In the genomic region with DNA sequence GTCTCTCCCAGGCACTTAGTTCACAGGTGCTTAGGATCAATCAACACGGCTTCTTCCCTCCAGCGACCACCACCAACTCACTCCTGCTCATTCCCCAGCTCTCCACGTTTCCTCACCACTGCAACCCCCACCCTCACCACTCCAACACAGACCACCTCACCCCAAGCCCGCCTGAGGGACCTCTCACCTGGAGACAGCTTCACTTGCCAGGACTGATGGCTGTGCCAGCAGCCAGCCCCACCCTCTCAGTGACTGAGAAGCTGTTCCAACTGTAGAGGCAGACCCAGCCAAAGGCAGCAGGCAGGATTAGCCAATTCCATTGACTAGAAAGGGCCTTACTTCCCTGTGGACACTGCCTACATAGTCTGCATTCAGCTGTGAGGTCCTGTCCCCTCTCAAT, we compare ENCODE assay signal across 13 cellular contexts. TPM values are rescaled to one million over a fixed set of nuclear protein-coding genes. Genes with fewer than 3 reads are reported as not detected.
DNase-seq lines count a peak whose midpoint lies in the region; ATAC-seq and TF ChIP-seq lines count a peak whose summit lies in the region.
"Had no signal": no experiment of that assay in that cellular context is flagged by ENCODE, and none has a peak within 500 bp of the region (broad histone marks: within the 10 kb centered on the region; RNA-seq: fewer than 3 reads in every experiment).

No MANE protein-coding gene starts in this region.

- H3K4me3 Mint-ChIP-seq in neural progenitor cell: no peak overlapping the region

- H4K20me1 ChIP-seq in BLaER1 treated with 17β-estradiol and CSF1 and Interleukin-3, amounts not matched to agents 10 nM and 100 nM: peaks cover 42 to 72% (median 58%) of the 10 kb centered on the region in 11 experiments
- no peaks in the 10 kb centered on the region for H4K20me1 ChIP-seq in neural progenitor cell (ENCODE audit: low read depth)
- peaks cover 36% of the 10 kb centered on the region for H4K20me1 ChIP-seq in osteoblast (ENCODE audit: insufficient read depth, low read length)

- H3K4me3 ChIP-seq in BLaER1 treated with 17β-estradiol and CSF1 and Interleukin-3, amounts not matched to agents 10 nM and 100 nM: no peak overlapping the region
- H3K4me3 ChIP-seq in HL-60 (replicated peaks; ENCODE audit: insufficient read depth, low read length) (no peak overlapping the region), body of pancreas (no peak overlapping the region), neural progenitor cell (no peak overlapping the region), osteoblast (ENCODE audit: insufficient read depth, low read length) (no peak overlapping the region)

- peaks cover 21% of the 10 kb centered on the region for H3F3A ChIP-seq in neural progenitor cell (ENCODE audit: low read depth)

- H3K36me3 ChIP-seq in BLaER1 treated with 17β-estradiol and CSF1 and Interleukin-3, amounts not matched to agents 10 nM and 100 nM: peaks cover 44 to 73% (median 56%) of the 10 kb centered on the region in 11 experiments
- H3K36me3 ChIP-seq in body of pancreas (replicated peaks in 1 of 2; ENCODE audit: insufficient read depth in 1 of 2, low read depth in 2 of 2) (peaks cover 4 to 18% of the 10 kb centered on the region in 2 donors), neural progenitor cell (no peaks in the 10 kb centered on the region), osteoblast (ENCODE audit: insufficient read depth, low read length) (peaks cover 30% of the 10 kb centered on the region)

- intact Hi-C loops in body of pancreas (cut with DNase I): no loop called here

- H3K27ac ChIP-seq in BLaER1 treated with 17β-estradiol and CSF1 and Interleukin-3, amounts not matched to agents 10 nM and 100 nM: peak overlapping the region in 8 of 11 experiments; percentile 12 to 62 (median 28); a peak in 12 of 22 replicates
- H3K27ac ChIP-seq in HL-60 (replicated peaks) (peak overlapping the region; percentile 44), body of pancreas (peak overlapping the region; percentile 4 to 78 (median 50)), neural progenitor cell (no peak overlapping the region), osteoblast (ENCODE audit: low read depth, low read length) (no peak overlapping the region)

- H3K36me3 Mint-ChIP-seq in neural progenitor cell: peaks cover 2% of the 10 kb centered on the region

- peaks cover 14% of the 10 kb centered on the region for H3K27me3 Mint-ChIP-seq in neural progenitor cell (ENCODE audit: insufficient read depth, low read depth)

- peak overlapping the region in 8 of 11 experiments; percentile 30 to 99 (median 64); a peak in 10 of 22 replicates for H3K4me2 ChIP-seq in BLaER1 treated with 17β-estradiol and CSF1 and Interleukin-3, amounts not matched to agents 10 nM and 100 nM
- H3K4me2 ChIP-seq in neural progenitor cell (no peak overlapping the region), osteoblast (ENCODE audit: insufficient read depth, low read length) (no peak overlapping the region)

- H3K4me1 ChIP-seq in BLaER1 treated with 17β-estradiol and CSF1 and Interleukin-3, amounts not matched to agents 10 nM and 100 nM: peaks cover 53 to 67% (median 61%) of the 10 kb centered on the region in 10 experiments
- H3K4me1 ChIP-seq in body of pancreas (peaks cover 72% of the 10 kb centered on the region), neural progenitor cell (peaks cover 28% of the 10 kb centered on the region), osteoblast (ENCODE audit: insufficient read depth, low read length) (peaks cover 50% of the 10 kb centered on the region)

- H3K4me1 Mint-ChIP-seq in neural progenitor cell: peaks cover 22% of the 10 kb centered on the region

- H3K27ac Mint-ChIP-seq in neural progenitor cell: peak overlapping the region; percentile 58

- no peak for TF ChIP-seq POLR2A in body of pancreas (IDR thresholded peaks at IDR 0.05)

- no peaks in the 10 kb centered on the region for H3K27me3 ChIP-seq in BLaER1 treated with 17β-estradiol and CSF1 and Interleukin-3, amounts not matched to agents 10 nM and 100 nM
- H3K27me3 ChIP-seq in HL-60 (ENCODE audit: insufficient read depth, poor library complexity, severe bottlenecking) (no peaks in the 10 kb centered on the region), body of pancreas (no peaks in the 10 kb centered on the region), neural progenitor cell (no peaks in the 10 kb centered on the region), osteoblast (ENCODE audit: insufficient read depth, low read length) (no peaks in the 10 kb centered on the region)

- no peaks in the 10 kb centered on the region for H3K9me3 Mint-ChIP-seq in neural progenitor cell

- H3K9ac ChIP-seq in BLaER1 treated with 17β-estradiol and CSF1 and Interleukin-3, amounts not matched to agents 10 nM and 100 nM: peak overlapping the region in 2 of 11 experiments; percentile 9 to 43; a peak in 3 of 22 replicates
- H3K9ac ChIP-seq in neural progenitor cell: no peak overlapping the region

- DNase-seq in HL-60 (ENCODE audit: low read depth in 1 of 2, low spot score in 1 of 2): no peak
- peak in 3 of 4 donors; percentile 31 to 66 (median 56) for DNase-seq in body of pancreas
- peak; percentile 39 for DNase-seq in neural progenitor cell (ENCODE audit: low spot score)
- no peak for DNase-seq in cortex of kidney (lab: John Stamatoyannopoulos, UW)
- no peak for DNase-seq in stimulated activated CD4-positive, alpha-beta T cell treated with anti-CD3 and anti-CD28 coated beads, Interleukin-1b, Interleukin-23, amount 100 ng/mL, for 48 hours
- no peak for DNase-seq in DMS53 treated with DMSO at 0.1 percent for 48 hours (lab: John Stamatoyannopoulos, UW; ENCODE audit: unreplicated experiment)
- DNase-seq in osteoblast (ENCODE audit: insufficient read length, low spot score, missing footprints): no peak
- DNase-seq: activated effector memory CD4-positive, alpha-beta T cell treated with Interleukin-2 at 50 U/mL for 16 hours; effector CD8-positive, alpha-beta T cell; H7; NCI-H1092 treated with DMSO at 0.1 percent for 48 hours had no signal

- 77 to 79% methylated on average over 4 of the region's 4 CpGs for WGBS in body of pancreas, 2 donors

- ATAC-seq in body of pancreas: peak; percentile 7

- H3K79me2 ChIP-seq in neural progenitor cell (ENCODE audit: low read depth): no peaks in the 10 kb centered on the region
- peaks cover 35% of the 10 kb centered on the region for H3K79me2 ChIP-seq in osteoblast (ENCODE audit: insufficient read depth, low read length)

- no peak for TF ChIP-seq CTCF in HL-60 (IDR thresholded peaks at IDR 0.05; ENCODE audit: insufficient read depth, low read length)
- TF ChIP-seq CTCF in body of pancreas (IDR thresholded peaks at IDR 0.05): no peak
- no peak for TF ChIP-seq CTCF in neural progenitor cell (IDR thresholded peaks at IDR 0.05)
- TF ChIP-seq CTCF in osteoblast (IDR thresholded peaks at IDR 0.05; ENCODE audit: extremely low read depth, low read depth, low read length): no peak

- H2AFZ ChIP-seq in neural progenitor cell (replicated peaks): no peak overlapping the region
- no peak overlapping the region for H2AFZ ChIP-seq in osteoblast (ENCODE audit: low read length)

- H3K9me3 ChIP-seq in BLaER1 treated with 17β-estradiol and CSF1 and Interleukin-3, amounts not matched to agents 10 nM and 100 nM (replicated peaks in 1 of 11): no peaks in the 10 kb centered on the region
- H3K9me3 ChIP-seq in body of pancreas (no peaks in the 10 kb centered on the region), neural progenitor cell (ENCODE audit: low read depth) (no peaks in the 10 kb centered on the region), osteoblast (ENCODE audit: low read depth, low read length) (no peaks in the 10 kb centered on the region)

RNA-seq across cellular contexts. Expression of a gene that starts 7.8 kb away (rescaled TPM):
- total RNA-seq in body of pancreas: 100 to 1,000 TPM in 1 of 2 donors, 10 to 100 TPM in 1; 63.0 to 118 TPM
- 3.9 and 12.1 TPM in 2 replicates for total RNA-seq in neural progenitor cell (ENCODE audit: low replicate concordance)
- total RNA-seq in osteoblast: 156 and 159 TPM in 2 replicates

RNA-seq across cellular contexts. Expression of a gene that starts 17.6 kb away (rescaled TPM):
- total RNA-seq in body of pancreas (not detected), neural progenitor cell (ENCODE audit: low replicate concordance) (not detected in 2 replicates), osteoblast (0.29 and 0.36 TPM in 2 replicates)

RNA-seq across cellular contexts. Expression of a gene that starts 27.9 kb away (rescaled TPM):
- total RNA-seq in body of pancreas (1 to 10 TPM; 2.3 to 4.9 TPM), neural progenitor cell (ENCODE audit: low replicate concordance) (3.3 and 9.1 TPM in 2 replicates), osteoblast (under 0.01 TPM in 2 replicates)

RNA-seq across cellular contexts. Expression of a gene that starts 36.5 kb away (rescaled TPM):
- total RNA-seq in body of pancreas: not detected
- total RNA-seq in neural progenitor cell (ENCODE audit: low replicate concordance): not detected in 2 replicates
- total RNA-seq in osteoblast: not detected in 2 replicates
- total RNA-seq: H7, temporal lobe had no signal

RNA-seq across cellular contexts. Expression of a gene that starts 55.1 kb away (rescaled TPM):
- not detected for total RNA-seq in body of pancreas
- not detected in 2 replicates for total RNA-seq in neural progenitor cell (ENCODE audit: low replicate concordance)
- not detected in 2 replicates for total RNA-seq in osteoblast
- total RNA-seq: H7, temporal lobe had no signal

Comparison
In these comparisons a context has a peak if more than half of its experiments do, and no peak if none do; other contexts are left out.
1. H3K27ac ChIP-seq: peak in BLaER1 treated with 17β-estradiol and CSF1 and Interleukin-3, amounts not matched to agents 10 nM and 100 nM (8 of 11), HL-60 (single experiment) and body of pancreas (4 of 4); none in neural progenitor cell (single experiment) and osteoblast (single experiment).
2. H3K4me2 ChIP-seq: peak in BLaER1 treated with 17β-estradiol and CSF1 and Interleukin-3, amounts not matched to agents 10 nM and 100 nM (8 of 11); none in neural progenitor cell (single experiment) and osteoblast (single experiment).
3. DNase-seq: peak in body of pancreas (3 of 4) and neural progenitor cell (single experiment); none in HL-60 (0 of 2), cortex of kidney (single experiment), stimulated activated CD4-positive, alpha-beta T cell treated with anti-CD3 and anti-CD28 coated beads, Interleukin-1b, Interleukin-23, amount 100 ng/mL, for 48 hours (single experiment), DMS53 treated with DMSO at 0.1 percent for 48 hours (single experiment) and osteoblast (single experiment).